21 cellular contexts compared by ENCODE assay signal in the genomic region with DNA sequence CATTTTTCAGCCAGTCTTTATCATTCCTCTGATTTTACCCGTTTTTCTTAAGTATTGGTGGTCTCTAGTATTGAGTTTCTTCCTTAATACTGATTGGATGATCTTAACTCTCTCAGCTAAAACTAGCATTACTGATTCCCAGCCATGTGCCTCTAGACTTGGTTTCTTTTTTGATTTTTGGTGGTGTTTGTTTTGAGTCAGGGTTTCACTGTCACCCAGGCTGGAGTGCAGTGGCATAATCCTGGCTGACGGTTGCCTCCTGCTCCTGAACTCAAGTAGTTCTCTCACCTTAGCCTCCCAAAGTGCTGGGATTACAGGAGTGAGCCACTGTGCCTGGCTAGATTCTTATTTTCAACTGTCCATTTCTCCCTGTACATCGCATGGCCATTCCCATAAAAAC. TPM values are rescaled to one million over a fixed set of nuclear protein-coding genes. Genes with fewer than 3 reads are reported as not detected.
DNase-seq lines count a peak whose midpoint lies in the region; ATAC-seq and TF ChIP-seq lines count a peak whose summit lies in the region.
"Had no signal": no experiment of that assay in that cellular context is flagged by ENCODE, and none has a peak within 500 bp of the region (broad histone marks: within the 10 kb centered on the region; RNA-seq: fewer than 3 reads in every experiment).

No MANE protein-coding gene starts in this region.

- no peak overlapping the region for H3K4me3 Mint-ChIP-seq in activated CD8-positive, alpha-beta memory T cell treated with anti-CD3 and anti-CD28 coated beads, Interleukin-2, amount 10 ng/mL, durations not matched to agents 7 days and 5 days

- no peaks in the 10 kb centered on the region for H3K4me1 ChIP-seq in osteoblast (ENCODE audit: insufficient read depth, low read length)
- H3K4me1 ChIP-seq: ascending aorta had no signal

- no peak for TF ChIP-seq CTCF in osteoblast (IDR thresholded peaks at IDR 0.05; ENCODE audit: extremely low read depth, low read depth, low read length)

- peaks cover 10% of the 10 kb centered on the region for H3K4me1 Mint-ChIP-seq in activated CD8-positive, alpha-beta memory T cell treated with anti-CD3 and anti-CD28 coated beads, Interleukin-2, amount 10 ng/mL, durations not matched to agents 7 days and 5 days

- peak; percentile 74 for ATAC-seq in activated CD8-positive, alpha-beta memory T cell treated with anti-CD3 and anti-CD28 coated beads, Interleukin-2, amount 10 ng/mL, durations not matched to agents 7 days and 5 days
- ATAC-seq in GM21717 (IDR thresholded peaks at IDR 0.05; ENCODE audit: unreplicated experiment) (peak; percentile 77), HG03378 (IDR thresholded peaks at IDR 0.05; ENCODE audit: unreplicated experiment) (peak; percentile 60), left lobe of liver (no peak)
- ATAC-seq: HCT116, HepG2 had no signal

- no peaks in the 10 kb centered on the region for H3K36me3 Mint-ChIP-seq in activated CD8-positive, alpha-beta memory T cell treated with anti-CD3 and anti-CD28 coated beads, Interleukin-2, amount 10 ng/mL, durations not matched to agents 7 days and 5 days

- no peak overlapping the region for H3K4me3 ChIP-seq in osteoblast (ENCODE audit: insufficient read depth, low read length)
- H3K4me3 ChIP-seq: ascending aorta, smooth muscle cell had no signal

- no peak overlapping the region for H3K27ac Mint-ChIP-seq in activated CD8-positive, alpha-beta memory T cell treated with anti-CD3 and anti-CD28 coated beads, Interleukin-2, amount 10 ng/mL, durations not matched to agents 7 days and 5 days

- CTCF ChIA-PET in activated CD8-positive, alpha-beta memory T cell treated with anti-CD3 and anti-CD28 coated beads, Interleukin-2, amount 10 ng/mL, durations not matched to agents 7 days and 5 days (lab: Charles Lee), result interaction anchor here (0.8 to 4.0 kb wide), 5 partner anchors 10 to 595 kb away, joined by 3 to 20 read pairs (median 3); no protein-coding TSS in a partner anchor

- no peaks in the 10 kb centered on the region for H3K79me2 ChIP-seq in osteoblast (ENCODE audit: insufficient read depth, low read length)

- H3K27ac ChIP-seq in osteoblast (ENCODE audit: low read depth, low read length), result no peak overlapping the region
- H3K27ac ChIP-seq: ascending aorta, WERI-Rb-1 had no signal

- no peaks in the 10 kb centered on the region for H3K9me3 ChIP-seq in osteoblast (ENCODE audit: low read depth, low read length)
- H3K9me3 ChIP-seq: ascending aorta had no signal

- H3K27me3 Mint-ChIP-seq in activated CD8-positive, alpha-beta memory T cell treated with anti-CD3 and anti-CD28 coated beads, Interleukin-2, amount 10 ng/mL, durations not matched to agents 7 days and 5 days, result peaks cover 42% of the 10 kb centered on the region

- no peak for DNase-seq in activated CD8-positive, alpha-beta memory T cell treated with anti-CD3 and anti-CD28 coated beads, Interleukin-2, amount 10 ng/mL, durations not matched to agents 7 days and 5 days
- DNase-seq in activated CD8-positive, alpha-beta memory T cell treated with anti-CD3 and anti-CD28 coated beads, Interleukin-2, amount 50 U/mL, for 48 hours, result no peak
- DNase-seq in osteoblast (ENCODE audit: insufficient read length, low spot score, missing footprints) (no peak), anterior cingulate cortex (lab: John Stamatoyannopoulos, UW) (no peak), NCI-H2081 (lab: John Stamatoyannopoulos, UW) (no peak), left lobe of liver (ENCODE audit: low spot score) (no peak)
- DNase-seq: activated CD8-positive, alpha-beta memory T cell treated with anti-CD3 and anti-CD28 coated beads for 24 hours; activated gamma-delta T cell treated with Interleukin-2 at 50 U/mL for 16 hours; DND-41; foreskin melanocyte; posterior cingulate gyrus; stimulated activated naive CD4-positive, alpha-beta T cell treated with Interleukin-2 at 50 U/mL for 16 hours; WERI-Rb-1 had no signal

- H3K4me2 ChIP-seq in osteoblast (ENCODE audit: insufficient read depth, low read length), result no peak overlapping the region
- H3K4me2 ChIP-seq: smooth muscle cell had no signal

- H2AFZ ChIP-seq in osteoblast (ENCODE audit: low read length), result peak overlapping the region; percentile 16

- H3K9me3 Mint-ChIP-seq in activated CD8-positive, alpha-beta memory T cell treated with anti-CD3 and anti-CD28 coated beads, Interleukin-2, amount 10 ng/mL, durations not matched to agents 7 days and 5 days (ENCODE audit: low read depth), result no peaks in the 10 kb centered on the region

- H4K20me1 ChIP-seq in osteoblast (ENCODE audit: insufficient read depth, low read length), result no peaks in the 10 kb centered on the region

- H3K27me3 ChIP-seq in osteoblast (ENCODE audit: insufficient read depth, low read length), result peaks cover 14% of the 10 kb centered on the region
- H3K27me3 ChIP-seq: ascending aorta had no signal

- no peaks in the 10 kb centered on the region for H3K36me3 ChIP-seq in osteoblast (ENCODE audit: insufficient read depth, low read length)
- H3K36me3 ChIP-seq: ascending aorta, WERI-Rb-1 had no signal

RNA-seq across cellular contexts. Expression of a gene that starts 24.9 kb away (rescaled TPM):
- total RNA-seq in activated CD8-positive, alpha-beta memory T cell treated with anti-CD3 and anti-CD28 coated beads, Interleukin-2, amount 10 ng/mL, durations not matched to agents 7 days and 5 days, result not detected
- total RNA-seq in osteoblast (not detected in 2 replicates), left lobe of liver (not detected)
- total RNA-seq: ascending aorta, HepG2, liver, smooth muscle cell, ureter had no signal

RNA-seq across cellular contexts. Expression of a gene that starts 33.3 kb away (rescaled TPM):
- total RNA-seq in activated CD8-positive, alpha-beta memory T cell treated with anti-CD3 and anti-CD28 coated beads, Interleukin-2, amount 10 ng/mL, durations not matched to agents 7 days and 5 days, result not detected
- total RNA-seq in osteoblast (not detected in 2 replicates), left lobe of liver (not detected)
- total RNA-seq: ascending aorta, HepG2, liver, smooth muscle cell, ureter had no signal

RNA-seq across cellular contexts. Expression of a gene that starts 40.5 kb away (rescaled TPM):
- total RNA-seq in activated CD8-positive, alpha-beta memory T cell treated with anti-CD3 and anti-CD28 coated beads, Interleukin-2, amount 10 ng/mL, durations not matched to agents 7 days and 5 days, result 1 to 10 TPM in 1 of 2 experiments, under 1 TPM in 1; 0.40 to 1.1 TPM
- total RNA-seq in osteoblast, result 0.36 and 0.59 TPM in 2 replicates
- 0.18 TPM for total RNA-seq in left lobe of liver
- total RNA-seq: ascending aorta, HepG2, liver, smooth muscle cell, ureter had no signal
